In genomic region chr22:33975841-33976240, GRCh38 we compare ENCODE assay signal across 22 cellular contexts.
"Had no signal": no experiment of that assay in that cellular context is flagged by ENCODE, and none has a peak within 500 bp of the region (broad histone marks: within the 10 kb centered on the region; RNA-seq: fewer than 3 reads in every experiment).

No MANE protein-coding gene starts in this region.

- H3K4me1 Mint-ChIP-seq: central memory CD8-positive, alpha-beta T cell; naive thymus-derived CD8-positive, alpha-beta T cell; stimulated activated effector memory CD8-positive, alpha-beta T cell treated with anti-CD3 and anti-CD28 coated beads, Interleukin-12 subunit alpha, Interleukin-12 subunit beta, amount 100 ng/mL, for 72 hours had no signal

- H3K27me3 ChIP-seq: colonic mucosa, left lung, sigmoid colon, stomach, thyroid gland had no signal

- H3K4me3 Mint-ChIP-seq: central memory CD8-positive, alpha-beta T cell; dendritic cell treated with granulocyte-macrophage colony-stimulating factor and Interleukin-4, amounts not matched to agents 40 ng/mL and 50 ng/mL, for 4 days; naive thymus-derived CD8-positive, alpha-beta T cell; nephron progenitor cell; stimulated activated effector memory CD8-positive, alpha-beta T cell treated with anti-CD3 and anti-CD28 coated beads, Interleukin-12 subunit alpha, Interleukin-12 subunit beta, amount 100 ng/mL, for 72 hours; type B pancreatic cell had no signal

- H3K27ac ChIP-seq: colonic mucosa, esophagus squamous epithelium, left lung, prostate gland, sigmoid colon, stomach, thyroid gland had no signal

- H3K9me3 Mint-ChIP-seq: type B pancreatic cell had no signal

- H3K27ac Mint-ChIP-seq: dendritic cell treated with granulocyte-macrophage colony-stimulating factor and Interleukin-4, amounts not matched to agents 40 ng/mL and 50 ng/mL, for 4 days; naive thymus-derived CD8-positive, alpha-beta T cell; nephron progenitor cell; stimulated activated effector memory CD8-positive, alpha-beta T cell treated with anti-CD3 and anti-CD28 coated beads, Interleukin-12 subunit alpha, Interleukin-12 subunit beta, amount 100 ng/mL, for 72 hours; type B pancreatic cell had no signal

- H3K27me3 Mint-ChIP-seq: dendritic cell treated with granulocyte-macrophage colony-stimulating factor and Interleukin-4, amounts not matched to agents 40 ng/mL and 50 ng/mL, for 4 days had no signal

- H3K9me3 ChIP-seq: colonic mucosa, esophagus squamous epithelium, left lung, prostate gland, sigmoid colon, stomach, thyroid gland had no signal

- H3K36me3 Mint-ChIP-seq: naive thymus-derived CD8-positive, alpha-beta T cell; stimulated activated effector memory CD8-positive, alpha-beta T cell treated with anti-CD3 and anti-CD28 coated beads, Interleukin-12 subunit alpha, Interleukin-12 subunit beta, amount 100 ng/mL, for 72 hours; type B pancreatic cell had no signal

- H3K36me3 ChIP-seq: colonic mucosa, esophagus squamous epithelium, left lung, prostate gland, sigmoid colon, stomach, thyroid gland had no signal

- H3K4me1 ChIP-seq: colonic mucosa, esophagus squamous epithelium, left lung, prostate gland, sigmoid colon, stomach, thyroid gland had no signal

- H3K4me3 ChIP-seq: colonic mucosa, esophagus squamous epithelium, left lung, prostate gland, sigmoid colon, stomach, thyroid gland had no signal

- DNase-seq: colonic mucosa; effector memory CD4-positive, alpha-beta T cell; esophagus squamous epithelium; foreskin melanocyte; glutamatergic neuron; left cardiac atrium; left lung; naive thymus-derived CD8-positive, alpha-beta T cell; nephron progenitor cell; nucleus accumbens; right cardiac atrium; sigmoid colon; stimulated activated CD4-positive, alpha-beta T cell treated with anti-CD3 and anti-CD28 coated beads, Interleukin-2, amount 100 ng/mL, for 24 hours; stimulated activated CD4-positive, alpha-beta T cell treated with anti-CD3 and anti-CD28 coated beads, Interleukin-4, amount 100 ng/mL, for 24 hours; stimulated activated naive CD4-positive, alpha-beta T cell treated with Interleukin-2 at 50 U/mL for 16 hours; stomach; thyroid gland had no signal
